In genomic region chr3:134373942-134374790, GRCh38 we compare ENCODE assay signal across 8 cellular contexts.
A peak's percentile ranks its signal among the peaks of the same experiment; 100 is the strongest.
DNase-seq lines count a peak whose midpoint lies in the region; ATAC-seq and TF ChIP-seq lines count a peak whose summit lies in the region.

AMOTL2 (minus strand) TSS chr3:134374447; CDS start chr3:134371433, 3,014 bp downstream.

- no peaks in the 10 kb centered on the region for H3K9me3 ChIP-seq in iPS-18c (ENCODE audit: control insufficient read depth, insufficient read depth, low read length)

- no peak for ATAC-seq in HG02588 (IDR thresholded peaks at IDR 0.05; ENCODE audit: unreplicated experiment)

- H3K27ac ChIP-seq in caudate nucleus (ENCODE audit: low read depth, low read length) = peak within 1 kb of the TSS; percentile 98

- no peak for TF ChIP-seq CTCF in retinal pigment epithelial cell (conservative IDR thresholded peaks at IDR 0.05; ENCODE audit: low read depth, low read length)

- H3K4me3 ChIP-seq in iPS-18c (ENCODE audit: insufficient read depth, low read depth, low read length) = peak within 1 kb of the TSS; percentile 97
- H3K4me3 ChIP-seq in retinal pigment epithelial cell (ENCODE audit: low read length) = peak within 1 kb of the TSS; percentile 98

- DNase-seq in NCI-H187 (lab: John Stamatoyannopoulos, UW) (peak; percentile 10 to 26), NCI-H187 treated with DMSO at 0.1 percent for 48 hours (lab: John Stamatoyannopoulos, UW) (no peak), HS-27A (ENCODE audit: low read depth) (peak; percentile 93), RKO (ENCODE audit: low spot score) (peak; percentile 90), caudate nucleus (lab: John Stamatoyannopoulos, UW) (peak in 57 of 61 donors; percentile 7 to 83 (median 68)), retinal pigment epithelial cell (ENCODE audit: low read depth) (peak; percentile 89)
